8 cellular contexts compared by ENCODE assay signal in genomic region chr1:225848044-225848955, GRCh38. TPM values are rescaled to one million over a fixed set of nuclear protein-coding genes. Genes with fewer than 3 reads are reported as not detected.
A peak's percentile ranks its signal among the peaks of the same experiment; 100 is the strongest.
DNase-seq lines count a peak whose midpoint lies in the region; ATAC-seq lines count a peak whose summit lies in the region.

No MANE protein-coding gene starts in this region.

- peak; percentile 51 for ATAC-seq in GM19025 (IDR thresholded peaks at IDR 0.05; ENCODE audit: low read depth, unreplicated experiment)
- peak; percentile 67 for ATAC-seq in HG03095 (IDR thresholded peaks at IDR 0.05; ENCODE audit: unreplicated experiment)
- ATAC-seq in T-helper 17 cell: peak; percentile 54

- H3K9me3 ChIP-seq in T-helper 17 cell (ENCODE audit: control insufficient read depth, low read length, poor library complexity, severe bottlenecking): no peaks in the 10 kb centered on the region

- no peaks in the 10 kb centered on the region for H3K27me3 ChIP-seq in layer of hippocampus (ENCODE audit: control insufficient read depth, insufficient read depth, low read length)

- H3K27ac Mint-ChIP-seq in T-helper 17 cell: peak overlapping the region; percentile 90

- peak overlapping the region; percentile 1 for H3K4me3 Mint-ChIP-seq in T-helper 17 cell

- peak; percentile 77 for DNase-seq in CMK (ENCODE audit: low read depth)
- no peak for DNase-seq in T-helper 17 cell
- no peak for DNase-seq in NCI-H1048 (lab: John Stamatoyannopoulos, UW)
- no peak for DNase-seq in UCSD-AML1 (lab: John Stamatoyannopoulos, UW; ENCODE audit: unreplicated experiment)
- DNase-seq in mucosa of gallbladder (ENCODE audit: low spot score): no peak

- peaks cover 40% of the 10 kb centered on the region for H3K4me1 Mint-ChIP-seq in T-helper 17 cell

- peaks cover 2% of the 10 kb centered on the region for H3K36me3 Mint-ChIP-seq in T-helper 17 cell (ENCODE audit: low read depth)

- peak overlapping the region; percentile 97 for H3K27ac ChIP-seq in layer of hippocampus (ENCODE audit: low read depth, low read length)

- no peaks in the 10 kb centered on the region for H3K27me3 Mint-ChIP-seq in T-helper 17 cell

RNA-seq across cellular contexts. Expression of gene TMEM63A, which starts 33.9 kb away (rescaled TPM):
- total RNA-seq in T-helper 17 cell: 100 to 1,000 TPM; 269 to 280 TPM
- 153 TPM for total RNA-seq in mucosa of gallbladder

RNA-seq across cellular contexts. Expression of gene EPHX1, which starts 38.4 kb away (rescaled TPM):
- 1 to 10 TPM in 1 of 2 donors, under 1 TPM in 1; 0.94 to 1.3 TPM for total RNA-seq in T-helper 17 cell
- total RNA-seq in mucosa of gallbladder: 231 TPM

RNA-seq across cellular contexts. Expression of gene LEFTY1, which starts 40.6 kb away (rescaled TPM):
- total RNA-seq in T-helper 17 cell (under 1 TPM in 1 of 2 donors, not detected in 1; 0.68 TPM), mucosa of gallbladder (1.5 TPM)

Comparison
In these comparisons a context has a peak if more than half of its experiments do, and no peak if none do; other contexts are left out.
1. RNA of gene EPHX1, which starts 38.4 kb away (total RNA-seq): 231 TPM in mucosa of gallbladder (single experiment); 0.94 to 1.3 TPM in T-helper 17 cell; every median in the first group is over 100 times any median in the second.
2. Peak in every context shown above with its lines, with median percentiles within 50 percentile points of each other: ATAC-seq.